ENCODE assay signal across 1 cellular context in the genomic region with DNA sequence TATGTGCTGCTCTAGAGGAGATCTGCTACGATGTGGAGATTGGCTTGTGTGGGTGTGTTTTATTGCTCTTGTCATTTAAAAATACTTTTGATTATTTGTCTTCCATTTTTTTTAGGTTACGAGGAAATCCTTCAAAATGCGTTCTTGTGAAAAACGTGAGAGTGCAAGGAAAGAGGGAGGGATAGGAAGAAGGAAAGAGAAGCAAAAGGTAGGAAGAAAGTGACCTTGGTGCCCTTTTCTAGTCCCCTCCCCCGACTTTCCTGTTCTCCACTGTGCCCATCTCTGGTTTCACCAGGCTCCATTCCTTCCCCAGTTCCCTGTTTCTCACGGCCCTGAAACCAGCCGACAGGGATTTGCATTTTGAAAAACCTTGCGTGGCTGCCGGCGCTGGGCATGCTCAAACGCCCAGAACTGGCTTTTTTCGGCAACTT.
TF ChIP-seq lines count a peak whose summit lies in the region.

No MANE protein-coding gene starts in this region.

TF ChIP-seq in HEK293, 187 proteins besides CTCF, POLR2A, EP300 and RAD21 (continued from another document):
- TF ChIP-seq, protein P1, sequence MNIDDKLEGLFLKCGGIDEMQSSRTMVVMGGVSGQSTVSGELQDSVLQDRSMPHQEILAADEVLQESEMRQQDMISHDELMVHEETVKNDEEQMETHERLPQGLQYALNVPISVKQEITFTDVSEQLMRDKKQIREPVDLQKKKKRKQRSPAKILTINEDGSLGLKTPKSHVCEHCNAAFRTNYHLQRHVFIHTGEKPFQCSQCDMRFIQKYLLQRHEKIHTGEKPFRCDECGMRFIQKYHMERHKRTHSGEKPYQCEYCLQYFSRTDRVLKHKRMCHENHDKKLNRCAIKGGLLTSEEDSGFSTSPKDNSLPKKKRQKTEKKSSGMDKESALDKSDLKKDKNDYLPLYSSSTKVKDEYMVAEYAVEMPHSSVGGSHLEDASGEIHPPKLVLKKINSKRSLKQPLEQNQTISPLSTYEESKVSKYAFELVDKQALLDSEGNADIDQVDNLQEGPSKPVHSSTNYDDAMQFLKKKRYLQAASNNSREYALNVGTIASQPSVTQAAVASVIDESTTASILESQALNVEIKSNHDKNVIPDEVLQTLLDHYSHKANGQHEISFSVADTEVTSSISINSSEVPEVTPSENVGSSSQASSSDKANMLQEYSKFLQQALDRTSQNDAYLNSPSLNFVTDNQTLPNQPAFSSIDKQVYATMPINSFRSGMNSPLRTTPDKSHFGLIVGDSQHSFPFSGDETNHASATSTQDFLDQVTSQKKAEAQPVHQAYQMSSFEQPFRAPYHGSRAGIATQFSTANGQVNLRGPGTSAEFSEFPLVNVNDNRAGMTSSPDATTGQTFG (tag by site-specific recombination; IDR thresholded peaks at IDR 0.05; ENCODE audit: borderline replicate concordance): no peak
TF ChIP-seq in HEK293: peak in this region for 12.
